10 cellular contexts compared by ENCODE assay signal in genomic region chr2:33602216-33602830, GRCh38.
"Had no signal": no experiment of that assay in that cellular context is flagged by ENCODE, and none has a peak within 500 bp of the region (broad histone marks: within the 10 kb centered on the region; RNA-seq: fewer than 3 reads in every experiment).

No MANE protein-coding gene starts in this region.

- H3K4me3 ChIP-seq: lower lobe of right lung, thyroid gland had no signal

- H3K36me3 ChIP-seq: lower lobe of right lung, thyroid gland had no signal

- H3K9me3 ChIP-seq: lower lobe of right lung, thyroid gland had no signal

- DNase-seq: activated CD4-positive, alpha-beta T cell treated with anti-CD3 and anti-CD28 coated beads, Interleukin-2, amount 50 U/mL, for 1 hour; activated effector memory CD4-positive, alpha-beta T cell treated with Interleukin-2 at 50 U/mL for 16 hours; activated naive CD8-positive, alpha-beta T cell treated with anti-CD3 and anti-CD28 coated beads for 36 hours; aorta; lower lobe of right lung; midbrain; naive B cell; right cardiac atrium; thyroid gland had no signal

- H3K27ac ChIP-seq: lower lobe of right lung, thyroid gland had no signal

- ATAC-seq: lower lobe of right lung; right cardiac atrium; stimulated activated effector memory CD8-positive, alpha-beta T cell treated with anti-CD3 and anti-CD28 coated beads, Interleukin-12 subunit alpha, Interleukin-12 subunit beta, amount 100 ng/mL, for 72 hours had no signal

- H3K27me3 ChIP-seq: thyroid gland had no signal
